6 cellular contexts compared by ENCODE assay signal in genomic region chr16:383326-384020, GRCh38. TPM values are rescaled to one million over a fixed set of nuclear protein-coding genes. Genes with fewer than 3 reads are reported as not detected.
DNase-seq lines count a peak whose midpoint lies in the region; ATAC-seq, FAIRE-seq and TF ChIP-seq lines count a peak whose summit lies in the region.

No MANE protein-coding gene starts in this region.

- no peaks in the 10 kb centered on the region for H3K36me3 Mint-ChIP-seq in activated CD4-positive, alpha-beta memory T cell treated with anti-CD3 and anti-CD28 coated beads for 36 hours

- intact Hi-C loops in activated CD4-positive, alpha-beta memory T cell treated with anti-CD3 and anti-CD28 coated beads for 36 hours (cut with micrococcal nuclease): no loop called here

- DNase-seq in GM19239 (ENCODE audit: insufficient read length, low spot score) (no peak), kidney tubule cell (ENCODE audit: low spot score) (peak; percentile 92), omental fat pad (ENCODE audit: low spot score) (no peak), anterior cingulate cortex (lab: John Stamatoyannopoulos, UW) (no peak)
- DNase-seq in activated CD4-positive, alpha-beta memory T cell treated with anti-CD3 and anti-CD28 coated beads for 36 hours: peak; percentile 79

- H3K4me1 Mint-ChIP-seq in activated CD4-positive, alpha-beta memory T cell treated with anti-CD3 and anti-CD28 coated beads for 36 hours (ENCODE audit: low read depth): peaks cover 22% of the 10 kb centered on the region

- peak overlapping the region; percentile 78 for H3K4me3 Mint-ChIP-seq in activated CD4-positive, alpha-beta memory T cell treated with anti-CD3 and anti-CD28 coated beads for 36 hours

- POLR2A ChIA-PET in activated CD4-positive, alpha-beta memory T cell treated with anti-CD3 and anti-CD28 coated beads for 36 hours (lab: Charles Lee): interaction anchor here (0.7 to 1.2 kb wide), 3 partner anchors 9 to 253 kb away, joined by 3 read pairs; partner anchors contain the start of gene METTL26

- H3K27me3 Mint-ChIP-seq in activated CD4-positive, alpha-beta memory T cell treated with anti-CD3 and anti-CD28 coated beads for 36 hours: no peaks in the 10 kb centered on the region

- no peak for ATAC-seq in GM21360 (IDR thresholded peaks at IDR 0.05; ENCODE audit: unreplicated experiment)
- no peak for ATAC-seq in omental fat pad (ENCODE audit: low FRiP score)

- CTCF ChIA-PET in activated CD4-positive, alpha-beta memory T cell treated with anti-CD3 and anti-CD28 coated beads for 36 hours (lab: Charles Lee): interaction anchor here (1.0 to 3.5 kb wide), 3 partner anchors 8 to 42 kb away, joined by 3 to 10 read pairs (median 3); partner anchors contain the start of genes DECR2 and RAB11FIP3

- no peaks in the 10 kb centered on the region for H3K9me3 Mint-ChIP-seq in activated CD4-positive, alpha-beta memory T cell treated with anti-CD3 and anti-CD28 coated beads for 36 hours

- peak; percentile 89 for FAIRE-seq in GM19239 (lab: Jason Lieb, UNC)

- H3K27ac Mint-ChIP-seq in activated CD4-positive, alpha-beta memory T cell treated with anti-CD3 and anti-CD28 coated beads for 36 hours: peak overlapping the region; percentile 3

- TF ChIP-seq CTCF in omental fat pad (IDR thresholded peaks at IDR 0.05): no peak

RNA-seq across cellular contexts. Expression of gene PGAP6, which starts 1.7 kb away (rescaled TPM):
- total RNA-seq in activated CD4-positive, alpha-beta memory T cell treated with anti-CD3 and anti-CD28 coated beads for 36 hours: 10 to 100 TPM; 30.6 to 31.5 TPM
- 10 to 100 TPM; 27.3 to 41.1 (median 39.0) TPM for total RNA-seq in omental fat pad

RNA-seq across cellular contexts. Expression of gene MRPL28, which starts 13.1 kb away (rescaled TPM):
- total RNA-seq in activated CD4-positive, alpha-beta memory T cell treated with anti-CD3 and anti-CD28 coated beads for 36 hours: 10 to 100 TPM; 76.8 to 77.3 TPM
- total RNA-seq in omental fat pad: 10 to 100 TPM; 53.3 to 58.2 (median 53.9) TPM

RNA-seq across cellular contexts. Expression of gene NME4, which starts 13.5 kb away (rescaled TPM):
- 10 to 100 TPM; 62.1 to 62.5 TPM for total RNA-seq in activated CD4-positive, alpha-beta memory T cell treated with anti-CD3 and anti-CD28 coated beads for 36 hours
- 100 to 1,000 TPM in 1 of 4 donors, 10 to 100 TPM in 3; 49.5 to 115 (median 79.3) TPM for total RNA-seq in omental fat pad

RNA-seq across cellular contexts. Expression of gene DECR2, which starts 18.2 kb away (rescaled TPM):
- 1 to 10 TPM; 8.5 to 8.8 TPM for total RNA-seq in activated CD4-positive, alpha-beta memory T cell treated with anti-CD3 and anti-CD28 coated beads for 36 hours
- 10 to 100 TPM; 16.5 to 30.9 (median 21.4) TPM for total RNA-seq in omental fat pad

RNA-seq across cellular contexts. Expression of gene AXIN1, which starts 30.9 kb away (rescaled TPM):
- total RNA-seq in activated CD4-positive, alpha-beta memory T cell treated with anti-CD3 and anti-CD28 coated beads for 36 hours: 10 to 100 TPM; 18.6 to 20.5 TPM
- 10 to 100 TPM; 17.0 to 36.6 (median 20.9) TPM for total RNA-seq in omental fat pad

Comparison
In these comparisons a context has a peak if more than half of its experiments do, and no peak if none do; other contexts are left out.
1. DNase-seq: peak in activated CD4-positive, alpha-beta memory T cell treated with anti-CD3 and anti-CD28 coated beads for 36 hours (single experiment) and kidney tubule cell (single experiment); none in GM19239 (single experiment), omental fat pad (single experiment) and anterior cingulate cortex (0 of 58).